28 cellular contexts compared by ENCODE assay signal in genomic region chr5:75130818-75131349, GRCh38.
"Had no signal": no experiment of that assay in that cellular context is flagged by ENCODE, and none has a peak within 500 bp of the region (broad histone marks: within the 10 kb centered on the region; RNA-seq: fewer than 3 reads in every experiment).

No MANE protein-coding gene starts in this region.

- H3K27ac ChIP-seq: colonic mucosa, coronary artery, dorsolateral prefrontal cortex, epithelial cell of prostate, esophagus muscularis mucosa, esophagus squamous epithelium, foreskin keratinocyte, gastrocnemius medialis, gastroesophageal sphincter, heart right ventricle had no signal

- DNase-seq: colonic mucosa; cortex of kidney; dermis blood vessel endothelial cell; dorsolateral prefrontal cortex; effector CD4-positive, alpha-beta T cell; effector CD8-positive, alpha-beta T cell; effector memory CD4-positive, alpha-beta T cell; effector memory CD8-positive, alpha-beta T cell; endodermal cell; erythroblast; esophagus squamous epithelium; foreskin fibroblast; foreskin keratinocyte; foreskin melanocyte; gastrocnemius medialis; glutamatergic neuron; head of caudate nucleus; heart right ventricle had no signal

- ATAC-seq: effector memory CD8-positive, alpha-beta T cell; esophagus mucosa; foreskin keratinocyte; gastrocnemius medialis; gastroesophageal sphincter; heart right ventricle had no signal

- H3K4me3 ChIP-seq: colonic mucosa, coronary artery, dorsolateral prefrontal cortex, esophagus muscularis mucosa, esophagus squamous epithelium, gastrocnemius medialis, gastroesophageal sphincter, heart right ventricle had no signal

- H3K27me3 ChIP-seq: colonic mucosa, dorsolateral prefrontal cortex, esophagus muscularis mucosa, esophagus squamous epithelium, foreskin keratinocyte, gastrocnemius medialis, gastroesophageal sphincter, heart right ventricle had no signal

- H3K27ac Mint-ChIP-seq: dendritic cell treated with granulocyte-macrophage colony-stimulating factor and Interleukin-4, amounts not matched to agents 40 ng/mL and 50 ng/mL, for 4 days; effector memory CD8-positive, alpha-beta T cell; endodermal cell had no signal

- H3K9me3 Mint-ChIP-seq: effector memory CD8-positive, alpha-beta T cell had no signal

- H3K36me3 ChIP-seq: colonic mucosa, esophagus muscularis mucosa, esophagus squamous epithelium, gastrocnemius medialis, gastroesophageal sphincter, heart right ventricle had no signal

- H3K4me3 Mint-ChIP-seq: dendritic cell treated with granulocyte-macrophage colony-stimulating factor and Interleukin-4, amounts not matched to agents 40 ng/mL and 50 ng/mL, for 4 days; effector memory CD8-positive, alpha-beta T cell; endodermal cell had no signal

- H3K27me3 Mint-ChIP-seq: dendritic cell treated with granulocyte-macrophage colony-stimulating factor and Interleukin-4, amounts not matched to agents 40 ng/mL and 50 ng/mL, for 4 days had no signal

- FAIRE-seq: colon, endometrium, endothelial cell of umbilical vein, frontal cortex had no signal

- H3K9me3 ChIP-seq: colonic mucosa, gastrocnemius medialis had no signal

- H3K4me1 Mint-ChIP-seq: endodermal cell had no signal

- H3K4me1 ChIP-seq: colonic mucosa, esophagus muscularis mucosa, esophagus squamous epithelium, foreskin keratinocyte, gastrocnemius medialis, gastroesophageal sphincter, heart right ventricle had no signal
